Comparison of ENCODE assay signal across 8 cellular contexts in the genomic region with DNA sequence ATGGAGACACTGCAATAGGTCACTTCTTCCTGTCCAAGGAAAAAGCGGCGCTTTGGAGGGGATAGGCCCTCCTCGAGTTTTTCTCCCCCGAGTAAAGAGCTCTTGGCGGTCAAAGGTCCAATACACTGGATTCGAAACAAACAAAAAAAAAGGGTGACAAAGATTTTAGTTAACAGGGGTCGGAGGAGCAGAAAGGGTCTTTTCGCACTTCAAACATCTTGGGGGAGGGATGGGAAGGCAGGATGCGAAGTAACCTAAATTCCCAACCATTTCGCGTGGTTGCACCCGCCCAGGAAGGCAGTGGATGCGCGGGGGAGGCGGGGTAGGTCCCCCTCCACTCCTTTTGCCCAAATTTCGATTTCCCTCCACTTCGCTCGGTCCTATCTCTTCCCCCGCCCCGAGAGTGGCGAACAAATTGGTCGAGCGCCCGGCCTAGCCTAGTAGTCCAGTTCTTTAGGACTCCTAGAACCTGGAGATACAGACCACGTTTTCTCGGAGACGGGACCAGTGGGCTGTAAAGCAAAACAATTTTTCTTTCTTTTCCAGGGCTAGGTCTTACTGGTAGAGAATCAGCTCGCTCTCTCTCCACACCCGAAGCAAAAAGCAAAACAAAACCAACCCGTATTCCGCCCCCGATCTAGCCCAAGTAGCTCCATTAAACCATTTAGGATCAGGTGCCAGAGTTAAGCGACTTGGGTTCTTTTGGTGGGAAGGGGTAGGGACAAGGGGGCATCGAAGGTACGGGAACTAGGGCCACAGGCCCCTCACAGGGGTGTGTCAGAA. TPM values are rescaled to one million over a fixed set of nuclear protein-coding genes. Genes with fewer than 3 reads are reported as not detected.
DNase-seq lines count a peak whose midpoint lies in the region; ATAC-seq and TF ChIP-seq lines count a peak whose summit lies in the region.

No MANE protein-coding gene starts in this region.

- peak; percentile 0 for ATAC-seq in GM21526 (IDR thresholded peaks at IDR 0.05; ENCODE audit: low FRiP score, unreplicated experiment)
- ATAC-seq in body of pancreas: peak; percentile 7
- ATAC-seq in HG02798 (IDR thresholded peaks at IDR 0.05; ENCODE audit: poor library complexity, unreplicated experiment): no peak
- no peak for ATAC-seq in HG03439 (IDR thresholded peaks at IDR 0.05; ENCODE audit: unreplicated experiment)

- H3K36me3 ChIP-seq in Peyer's patch (no peaks in the 10 kb centered on the region), body of pancreas (replicated peaks in 1 of 2; ENCODE audit: insufficient read depth in 1 of 2, low read depth in 2 of 2) (no peaks in the 10 kb centered on the region), iPS-20b (ENCODE audit: insufficient read depth, low read depth, low read length) (no peaks in the 10 kb centered on the region), sigmoid colon (no peaks in the 10 kb centered on the region)

- TF ChIP-seq POLR2A in Peyer's patch (IDR thresholded peaks at IDR 0.05): no peak
- TF ChIP-seq POLR2A in body of pancreas (IDR thresholded peaks at IDR 0.05): no peak
- TF ChIP-seq POLR2A in sigmoid colon (IDR thresholded peaks at IDR 0.05): no peak

- 1 to 3% methylated on average over 11 to 35 of the region's 35 CpGs for WGBS in body of pancreas, 2 donors
- 1 to 2% methylated on average over 35 of the region's 35 CpGs for WGBS in sigmoid colon, 2 donors

- H3K9me3 ChIP-seq in Peyer's patch (no peaks in the 10 kb centered on the region), body of pancreas (no peaks in the 10 kb centered on the region), iPS-20b (ENCODE audit: insufficient read depth, low read depth, low read length) (no peaks in the 10 kb centered on the region), sigmoid colon (no peaks in the 10 kb centered on the region)

- H3K27ac ChIP-seq in Peyer's patch: peak overlapping the region; percentile 92 to 98 (median 96)
- H3K27ac ChIP-seq in body of pancreas: peak overlapping the region; percentile 80 to 98 (median 96)
- no peak overlapping the region for H3K27ac ChIP-seq in iPS-20b (ENCODE audit: low read length)
- peak overlapping the region; percentile 88 to 99 (median 94) for H3K27ac ChIP-seq in sigmoid colon

- H3K27me3 ChIP-seq in Peyer's patch (no peaks in the 10 kb centered on the region), body of pancreas (no peaks in the 10 kb centered on the region), iPS-20b (ENCODE audit: insufficient read depth, low read length) (no peaks in the 10 kb centered on the region), sigmoid colon (no peaks in the 10 kb centered on the region)

- TF ChIP-seq EP300 in sigmoid colon (IDR thresholded peaks at IDR 0.05): no peak

- TF ChIP-seq CTCF in Peyer's patch (IDR thresholded peaks at IDR 0.05): no peak
- TF ChIP-seq CTCF in body of pancreas (IDR thresholded peaks at IDR 0.05): no peak
- TF ChIP-seq CTCF in sigmoid colon (IDR thresholded peaks at IDR 0.05): no peak

- intact Hi-C loops in body of pancreas (cut with DNase I) (no loop called here), sigmoid colon (cut with DNase I) (loop anchor here (2.0 to 5.0 kb wide), 4 partner anchors 17 to 127 kb away; no protein-coding TSS in a partner anchor)

- no peaks in the 10 kb centered on the region for H3K4me1 ChIP-seq in Peyer's patch
- H3K4me1 ChIP-seq in body of pancreas: peaks cover 3% of the 10 kb centered on the region
- H3K4me1 ChIP-seq in iPS-20b (ENCODE audit: insufficient read depth, low read length): no peaks in the 10 kb centered on the region; the same call in 1 of the 2 replicates
- H3K4me1 ChIP-seq in sigmoid colon: peaks cover 0 to 6% (median 2%) of the 10 kb centered on the region in 4 donors

- H3K4me3 ChIP-seq in Peyer's patch (peak overlapping the region; percentile 53 to 68 (median 65)), body of pancreas (peak overlapping the region; percentile 27 to 40), iPS-20b (ENCODE audit: low read length) (peak overlapping the region; percentile 77), sigmoid colon (peak overlapping the region; percentile 43 to 80 (median 66))

- H3K9ac ChIP-seq in iPS-20b (ENCODE audit: low read depth, low read length): peak overlapping the region; percentile 75

- DNase-seq in Ammon's horn (ENCODE audit: low spot score) (peak; percentile 31), Peyer's patch (peak; percentile 20 to 63 (median 60)), body of pancreas (peak; percentile 43 to 59 (median 49)), sigmoid colon (peak; percentile 81)

RNA-seq across cellular contexts. Expression of a gene that starts 2.0 kb away (rescaled TPM):
- total RNA-seq in Peyer's patch (10 to 100 TPM; 39.6 to 83.3 (median 54.0) TPM), body of pancreas (10 to 100 TPM; 26.4 to 39.2 TPM), sigmoid colon (100 to 1,000 TPM in 1 of 4 donors, 10 to 100 TPM in 3; 60.1 to 117 (median 88.4) TPM)
- polyA plus RNA-seq in sigmoid colon: 10 to 100 TPM; 21.6 to 29.9 (median 26.6) TPM

Comparison
In these comparisons a context has a peak if more than half of its experiments do, and no peak if none do; other contexts are left out.
1. DNase-seq: peak in every context shown above with its lines; median percentile 81 in sigmoid colon; 60 in Peyer's patch; 49 in body of pancreas; 31 in Ammon's horn.
2. ATAC-seq: peak in GM21526 (single experiment) and body of pancreas (single experiment); none in HG02798 (single experiment) and HG03439 (single experiment).
3. Peak in every context shown above with its lines, with median percentiles within 50 percentile points of each other: H3K4me3 ChIP-seq.